In genomic region chr12:116458492-116458891, GRCh38 we compare ENCODE assay signal across 20 cellular contexts.
A peak's percentile ranks its signal among the peaks of the same experiment; 100 is the strongest.
DNase-seq lines count a peak whose midpoint lies in the region; ATAC-seq and TF ChIP-seq lines count a peak whose summit lies in the region.
"Had no signal": no experiment of that assay in that cellular context is flagged by ENCODE, and none has a peak within 500 bp of the region (broad histone marks: within the 10 kb centered on the region; RNA-seq: fewer than 3 reads in every experiment).

No MANE protein-coding gene starts in this region.

- no peaks in the 10 kb centered on the region for H3K4me1 Mint-ChIP-seq in activated naive CD8-positive, alpha-beta T cell treated with anti-CD3 and anti-CD28 coated beads, Interleukin-2, amount 50 U/mL, for 24 hours
- H3K4me1 Mint-ChIP-seq in activated naive CD8-positive, alpha-beta T cell treated with anti-CD3 and anti-CD28 coated beads for 36 hours = no peaks in the 10 kb centered on the region
- H3K4me1 Mint-ChIP-seq in memory B cell = peaks cover 27% of the 10 kb centered on the region

- no peak for TF ChIP-seq CTCF in Panc1 (IDR thresholded peaks at IDR 0.05)

- POLR2A ChIA-PET in Panc1 (lab: Charles Lee) = no interaction called here

- H3K36me3 ChIP-seq in Panc1 (ENCODE audit: control insufficient read depth, insufficient read depth, low read length) (no peaks in the 10 kb centered on the region), MG63 (no peaks in the 10 kb centered on the region)
- H3K36me3 ChIP-seq: BE2C had no signal

- CTCF ChIA-PET in Panc1 (lab: Charles Lee) = no interaction called here

- H3K27me3 ChIP-seq in Panc1 (ENCODE audit: control insufficient read depth, insufficient read depth, low read length) (no peaks in the 10 kb centered on the region), MG63 (no peaks in the 10 kb centered on the region)
- H3K27me3 ChIP-seq: BE2C had no signal

- peaks cover 51% of the 10 kb centered on the region for H3K4me1 ChIP-seq in Panc1 (ENCODE audit: control insufficient read depth, insufficient read depth, low read length)
- H3K4me1 ChIP-seq: Caco-2 had no signal

- H3K27ac ChIP-seq in Panc1 (ENCODE audit: low read length) = peak overlapping the region; percentile 86
- H3K27ac ChIP-seq: 22Rv1, RWPE1 had no signal

- H3K27ac Mint-ChIP-seq in activated naive CD8-positive, alpha-beta T cell treated with anti-CD3 and anti-CD28 coated beads, Interleukin-2, amount 50 U/mL, for 24 hours = no peak overlapping the region
- H3K27ac Mint-ChIP-seq in activated naive CD8-positive, alpha-beta T cell treated with anti-CD3 and anti-CD28 coated beads for 36 hours = no peak overlapping the region
- H3K27ac Mint-ChIP-seq in memory B cell = no peak overlapping the region
- H3K27ac Mint-ChIP-seq: CD4-positive, alpha-beta T cell had no signal

- no peaks in the 10 kb centered on the region for H3K9me3 Mint-ChIP-seq in activated naive CD8-positive, alpha-beta T cell treated with anti-CD3 and anti-CD28 coated beads, Interleukin-2, amount 50 U/mL, for 24 hours
- no peaks in the 10 kb centered on the region for H3K9me3 Mint-ChIP-seq in activated naive CD8-positive, alpha-beta T cell treated with anti-CD3 and anti-CD28 coated beads for 36 hours
- no peaks in the 10 kb centered on the region for H3K9me3 Mint-ChIP-seq in memory B cell
- H3K9me3 Mint-ChIP-seq: CD4-positive, alpha-beta T cell had no signal

- H3K4me3 ChIP-seq in Panc1 (ENCODE audit: low read depth in 2 of 2, low read length in 2 of 2) = no peak overlapping the region
- H3K4me3 ChIP-seq in MG63 = no peak overlapping the region

- H3K9me3 ChIP-seq in Panc1 (ENCODE audit: control insufficient read depth, insufficient read depth, low read depth, low read length) = no peaks in the 10 kb centered on the region
- H3K9me3 ChIP-seq in MG63 = no peaks in the 10 kb centered on the region
- H3K9me3 ChIP-seq: BE2C, Caco-2 had no signal

- no peak overlapping the region for H3K4me3 Mint-ChIP-seq in activated naive CD8-positive, alpha-beta T cell treated with anti-CD3 and anti-CD28 coated beads, Interleukin-2, amount 50 U/mL, for 24 hours
- H3K4me3 Mint-ChIP-seq in activated naive CD8-positive, alpha-beta T cell treated with anti-CD3 and anti-CD28 coated beads for 36 hours = no peak overlapping the region
- H3K4me3 Mint-ChIP-seq in memory B cell = peak overlapping the region; percentile 59
- H3K4me3 Mint-ChIP-seq: CD4-positive, alpha-beta T cell had no signal

- ATAC-seq in activated naive CD8-positive, alpha-beta T cell treated with anti-CD3 and anti-CD28 coated beads, Interleukin-2, amount 50 U/mL, for 24 hours = peak; percentile 10
- no peak for ATAC-seq in Panc1
- ATAC-seq in memory B cell (ENCODE audit: low read depth) = peak; percentile 32
- no peak for ATAC-seq in GM21717 (IDR thresholded peaks at IDR 0.05; ENCODE audit: unreplicated experiment)

- DNase-seq in activated naive CD8-positive, alpha-beta T cell treated with anti-CD3 and anti-CD28 coated beads, Interleukin-2, amount 50 U/mL, for 24 hours = no peak
- DNase-seq in activated naive CD8-positive, alpha-beta T cell treated with anti-CD3 and anti-CD28 coated beads for 36 hours = no peak
- no peak for DNase-seq in Panc1 (ENCODE audit: low read depth, low spot score)
- no peak for DNase-seq in memory B cell (ENCODE audit: low spot score in 2 of 2)
- DNase-seq in medulla oblongata (ENCODE audit: extremely low spot score) = no peak
- no peak for DNase-seq in G401 (ENCODE audit: low spot score)
- DNase-seq in MG63 = no peak
- DNase-seq: BE2C; CD4-positive, alpha-beta T cell; GF-D8; KBM-7; NCI-H187; NCI-H2107; NCI-H510A treated with DMSO at 0.1 percent for 48 hours; NCI-H774; SIG-M5 had no signal

- intact Hi-C loops in Panc1 (cut with micrococcal nuclease; ENCODE audit: unreplicated experiment) = loop anchor here (10.0 kb wide), 1 partner anchor 136 kb away; no protein-coding TSS in a partner anchor

- in situ Hi-C loops in Panc1 (cut with HindIII; ENCODE audit: low pct_unique_long_range_greater_than_20kb, low sequenced_read_pairs) (no loop called here), G401 (cut with HindIII; ENCODE audit: low sequenced_read_pairs) (no loop called here)

- peaks cover 5% of the 10 kb centered on the region for H3K27me3 Mint-ChIP-seq in activated naive CD8-positive, alpha-beta T cell treated with anti-CD3 and anti-CD28 coated beads, Interleukin-2, amount 50 U/mL, for 24 hours
- H3K27me3 Mint-ChIP-seq in activated naive CD8-positive, alpha-beta T cell treated with anti-CD3 and anti-CD28 coated beads for 36 hours = no peaks in the 10 kb centered on the region
- H3K27me3 Mint-ChIP-seq in memory B cell = peaks cover 6% of the 10 kb centered on the region
- H3K27me3 Mint-ChIP-seq: CD4-positive, alpha-beta T cell had no signal

- no peaks in the 10 kb centered on the region for H3K36me3 Mint-ChIP-seq in activated naive CD8-positive, alpha-beta T cell treated with anti-CD3 and anti-CD28 coated beads, Interleukin-2, amount 50 U/mL, for 24 hours (ENCODE audit: low read depth)
- no peaks in the 10 kb centered on the region for H3K36me3 Mint-ChIP-seq in activated naive CD8-positive, alpha-beta T cell treated with anti-CD3 and anti-CD28 coated beads for 36 hours
- no peaks in the 10 kb centered on the region for H3K36me3 Mint-ChIP-seq in memory B cell

- no TSS peak for BruUV-seq in Panc1 (replicated peaks; lab: Mats Ljungman, UMichigan)

Comparison
In these comparisons a context has a peak if more than half of its experiments do, and no peak if none do; other contexts are left out.
1. ATAC-seq: peak in activated naive CD8-positive, alpha-beta T cell treated with anti-CD3 and anti-CD28 coated beads, Interleukin-2, amount 50 U/mL, for 24 hours (single experiment) and memory B cell (single experiment); none in Panc1 (single experiment) and GM21717 (single experiment).